32 cellular contexts compared by ENCODE assay signal in the genomic region with DNA sequence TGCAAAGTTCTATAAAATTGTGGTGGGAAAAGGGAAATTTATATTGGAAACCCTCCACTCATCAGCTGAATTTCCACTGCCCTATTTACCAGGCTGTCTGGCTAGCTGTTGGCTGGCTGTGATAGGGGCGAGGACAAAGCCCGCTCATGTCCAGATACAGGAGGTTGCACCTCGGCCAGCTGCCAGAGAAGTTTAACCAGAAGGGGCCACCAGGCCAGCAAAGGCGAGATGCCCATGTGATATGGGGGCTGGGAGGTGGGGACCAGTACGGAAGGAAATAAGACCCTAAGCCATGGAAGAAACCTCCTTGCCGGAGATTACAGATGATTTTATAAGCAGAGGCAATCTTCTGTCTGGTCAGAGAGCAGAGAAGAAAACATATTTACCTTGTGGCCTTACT.
"Had no signal": no experiment of that assay in that cellular context is flagged by ENCODE, and none has a peak within 500 bp of the region (broad histone marks: within the 10 kb centered on the region; RNA-seq: fewer than 3 reads in every experiment).

No MANE protein-coding gene starts in this region.

- H3K36me3 Mint-ChIP-seq: activated CD4-positive, alpha-beta memory T cell treated with anti-CD3 and anti-CD28 coated beads for 36 hours; activated CD8-positive, alpha-beta memory T cell treated with anti-CD3 and anti-CD28 coated beads, Interleukin-2, amount 10 ng/mL, durations not matched to agents 7 days and 5 days; activated naive CD4-positive, alpha-beta T cell treated with anti-CD3 and anti-CD28 coated beads, Interleukin-2, amount 50 U/mL, for 24 hours; activated naive CD8-positive, alpha-beta T cell treated with anti-CD3 and anti-CD28 coated beads for 36 hours; T-cell had no signal

- H3K4me1 ChIP-seq: adrenal gland, body of pancreas, colonic mucosa had no signal

- H3K27ac ChIP-seq: adrenal gland, body of pancreas, colonic mucosa, epithelial cell of prostate, WERI-Rb-1 had no signal

- H3K36me3 ChIP-seq: adrenal gland, colonic mucosa, WERI-Rb-1 had no signal

- H3K4me1 Mint-ChIP-seq: activated B cell treated with CpG ODN at 0.5 μM for 24 hours; activated CD4-positive, alpha-beta T cell treated with anti-CD3 and anti-CD28 coated beads for 36 hours; activated CD4-positive, alpha-beta T cell treated with anti-CD3 and anti-CD28 coated beads, Interleukin-2, amount 10 ng/mL, durations not matched to agents 24 days and 14 days; activated CD8-positive, alpha-beta memory T cell treated with anti-CD3 and anti-CD28 coated beads, Interleukin-2, amount 10 ng/mL, durations not matched to agents 7 days and 5 days; activated naive CD4-positive, alpha-beta T cell treated with anti-CD3 and anti-CD28 coated beads, Interleukin-2, amount 50 U/mL, for 24 hours; activated naive CD8-positive, alpha-beta T cell treated with anti-CD3 and anti-CD28 coated beads for 36 hours; activated naive CD8-positive, alpha-beta T cell treated with anti-CD3 and anti-CD28 coated beads, Interleukin-2, amount 50 U/mL, for 24 hours; T-cell had no signal

- ATAC-seq: activated CD4-positive, alpha-beta T cell treated with anti-CD3 and anti-CD28 coated beads for 36 hours; activated CD8-positive, alpha-beta memory T cell treated with anti-CD3 and anti-CD28 coated beads, Interleukin-2, amount 10 ng/mL, durations not matched to agents 7 days and 5 days; activated CD8-positive, alpha-beta T cell treated with anti-CD3 and anti-CD28 coated beads, Interleukin-2, amount 10 ng/mL, durations not matched to agents 7 days and 5 days; activated naive CD8-positive, alpha-beta T cell treated with anti-CD3 and anti-CD28 coated beads, Interleukin-2, amount 50 U/mL, for 24 hours; body of pancreas; T-cell had no signal

- H3K27me3 ChIP-seq: adrenal gland, body of pancreas, colonic mucosa had no signal

- H3K9me3 ChIP-seq: adrenal gland, body of pancreas, colonic mucosa had no signal

- DNase-seq: activated B cell treated with CpG ODN at 0.5 μM for 24 hours; activated CD4-positive, alpha-beta memory T cell treated with anti-CD3 and anti-CD28 coated beads for 36 hours; activated CD4-positive, alpha-beta T cell treated with anti-CD3 and anti-CD28 coated beads for 36 hours; activated CD4-positive, alpha-beta T cell treated with anti-CD3 and anti-CD28 coated beads, Interleukin-2, amount 10 ng/mL, durations not matched to agents 24 days and 14 days; activated CD4-positive, CD25-positive, alpha-beta regulatory T cell treated with anti-CD3 and anti-CD28 coated beads, Interleukin-2, amount 50 U/mL, for 72 hours; activated CD8-positive, alpha-beta memory T cell treated with anti-CD3 and anti-CD28 coated beads, Interleukin-2, amount 10 ng/mL, durations not matched to agents 7 days and 5 days; activated CD8-positive, alpha-beta memory T cell treated with anti-CD3 and anti-CD28 coated beads, Interleukin-2, amount 50 U/mL, for 4 hours; activated CD8-positive, alpha-beta T cell treated with anti-CD3 and anti-CD28 coated beads, Interleukin-2, amount 10 ng/mL, durations not matched to agents 7 days and 5 days; activated effector memory CD4-positive, alpha-beta T cell treated with anti-CD3 and anti-CD28 coated beads, Interleukin-2, amount 50 U/mL, for 16 hours; activated naive CD4-positive, alpha-beta T cell treated with anti-CD3 and anti-CD28 coated beads for 36 hours; activated naive CD8-positive, alpha-beta T cell treated with anti-CD3 and anti-CD28 coated beads for 36 hours; activated naive CD8-positive, alpha-beta T cell treated with anti-CD3 and anti-CD28 coated beads, Interleukin-2, amount 50 U/mL, for 24 hours; activated T-cell treated with anti-CD3 and anti-CD28 coated beads, Interleukin-2, amount 50 U/mL, for 1 hour; activated T-cell treated with anti-CD3 and anti-CD28 coated beads, Interleukin-2, amount 50 U/mL, for 48 hours; adrenal gland; amygdala; aorta; body of pancreas; caudate nucleus; colonic mucosa; effector CD8-positive, alpha-beta T cell; foreskin fibroblast; head of caudate nucleus; T-cell; T1000; WERI-Rb-1 had no signal

- H3K27me3 Mint-ChIP-seq: activated B cell treated with CpG ODN at 0.5 μM for 24 hours; activated CD8-positive, alpha-beta memory T cell treated with anti-CD3 and anti-CD28 coated beads, Interleukin-2, amount 10 ng/mL, durations not matched to agents 7 days and 5 days; activated naive CD8-positive, alpha-beta T cell treated with anti-CD3 and anti-CD28 coated beads for 36 hours had no signal

- H3K4me3 ChIP-seq: adrenal gland, body of pancreas, colonic mucosa had no signal

- H3K9me3 Mint-ChIP-seq: activated B cell treated with CpG ODN at 0.5 μM for 24 hours; activated CD4-positive, alpha-beta memory T cell treated with anti-CD3 and anti-CD28 coated beads for 36 hours; activated CD4-positive, alpha-beta T cell treated with anti-CD3 and anti-CD28 coated beads, Interleukin-2, amount 10 ng/mL, durations not matched to agents 24 days and 14 days; activated naive CD4-positive, alpha-beta T cell treated with anti-CD3 and anti-CD28 coated beads for 36 hours; activated naive CD4-positive, alpha-beta T cell treated with anti-CD3 and anti-CD28 coated beads, Interleukin-2, amount 50 U/mL, for 24 hours; activated naive CD8-positive, alpha-beta T cell treated with anti-CD3 and anti-CD28 coated beads for 36 hours; activated naive CD8-positive, alpha-beta T cell treated with anti-CD3 and anti-CD28 coated beads, Interleukin-2, amount 50 U/mL, for 24 hours; activated T-helper 1 cell treated with anti-CD3 and anti-CD28 coated beads, Interleukin-12 subunit alpha, Interleukin-12 subunit beta, Interleukin-2, Interleukin-4 antibody, amounts not matched to agents 30 ng/mL and 10 ng/mL and 1 ng/mL, durations not matched to agents 14 hours and 24 hours and 36 hours; activated T-helper 2 cell treated with anti-CD3 and anti-CD28 coated beads, Interferon-gamma antibody, Interleukin-2, Interleukin-4, amounts not matched to agents 10 μg/mL and 5 μg/mL and 100 μg/mL, durations not matched to agents 14 hours and 24 hours and 36 hours; T-cell; T-helper 1 cell treated with Interleukin-12 subunit alpha and Interleukin-12 subunit beta and Interleukin-4 antibody, amounts not matched to agents 30 μg/mL and 1 μg/mL, for 36 hours; T-helper 2 cell treated with Interferon-gamma antibody and Interleukin-4, amounts not matched to agents 5 μg/mL and 100 μg/mL, for 36 hours had no signal

- H3K27ac Mint-ChIP-seq: activated B cell treated with CpG ODN at 0.5 μM for 24 hours; activated CD4-positive, alpha-beta memory T cell treated with anti-CD3 and anti-CD28 coated beads for 36 hours; activated CD4-positive, alpha-beta T cell treated with anti-CD3 and anti-CD28 coated beads for 36 hours; activated CD4-positive, alpha-beta T cell treated with anti-CD3 and anti-CD28 coated beads, Interleukin-2, amount 10 ng/mL, durations not matched to agents 24 days and 14 days; activated CD8-positive, alpha-beta memory T cell treated with anti-CD3 and anti-CD28 coated beads, Interleukin-2, amount 10 ng/mL, durations not matched to agents 7 days and 5 days; activated CD8-positive, alpha-beta T cell treated with anti-CD3 and anti-CD28 coated beads, Interleukin-2, amount 10 ng/mL, durations not matched to agents 7 days and 5 days; activated naive CD4-positive, alpha-beta T cell treated with anti-CD3 and anti-CD28 coated beads for 36 hours; activated naive CD4-positive, alpha-beta T cell treated with anti-CD3 and anti-CD28 coated beads, Interleukin-2, amount 50 U/mL, for 24 hours; activated naive CD8-positive, alpha-beta T cell treated with anti-CD3 and anti-CD28 coated beads for 36 hours; activated naive CD8-positive, alpha-beta T cell treated with anti-CD3 and anti-CD28 coated beads, Interleukin-2, amount 50 U/mL, for 24 hours; activated T-helper 1 cell treated with anti-CD3 and anti-CD28 coated beads, Interleukin-12 subunit alpha, Interleukin-12 subunit beta, Interleukin-2, Interleukin-4 antibody, amounts not matched to agents 30 ng/mL and 10 ng/mL and 1 ng/mL, durations not matched to agents 14 hours and 24 hours and 36 hours; activated T-helper 2 cell treated with anti-CD3 and anti-CD28 coated beads, Interferon-gamma antibody, Interleukin-2, Interleukin-4, amounts not matched to agents 10 μg/mL and 5 μg/mL and 100 μg/mL, durations not matched to agents 14 hours and 24 hours and 36 hours; T-cell; T-helper 1 cell treated with Interleukin-12 subunit alpha and Interleukin-12 subunit beta and Interleukin-4 antibody, amounts not matched to agents 30 μg/mL and 1 μg/mL, for 36 hours; T-helper 2 cell treated with Interferon-gamma antibody and Interleukin-4, amounts not matched to agents 5 μg/mL and 100 μg/mL, for 36 hours had no signal

- H3K4me3 Mint-ChIP-seq: activated B cell treated with CpG ODN at 0.5 μM for 24 hours; activated CD4-positive, alpha-beta memory T cell treated with anti-CD3 and anti-CD28 coated beads for 36 hours; activated CD4-positive, alpha-beta T cell treated with anti-CD3 and anti-CD28 coated beads for 36 hours; activated CD4-positive, alpha-beta T cell treated with anti-CD3 and anti-CD28 coated beads, Interleukin-2, amount 10 ng/mL, durations not matched to agents 24 days and 14 days; activated CD8-positive, alpha-beta memory T cell treated with anti-CD3 and anti-CD28 coated beads, Interleukin-2, amount 10 ng/mL, durations not matched to agents 7 days and 5 days; activated CD8-positive, alpha-beta T cell treated with anti-CD3 and anti-CD28 coated beads, Interleukin-2, amount 10 ng/mL, durations not matched to agents 7 days and 5 days; activated naive CD4-positive, alpha-beta T cell treated with anti-CD3 and anti-CD28 coated beads for 36 hours; activated naive CD4-positive, alpha-beta T cell treated with anti-CD3 and anti-CD28 coated beads, Interleukin-2, amount 50 U/mL, for 24 hours; activated naive CD8-positive, alpha-beta T cell treated with anti-CD3 and anti-CD28 coated beads for 36 hours; activated naive CD8-positive, alpha-beta T cell treated with anti-CD3 and anti-CD28 coated beads, Interleukin-2, amount 50 U/mL, for 24 hours; activated T-helper 1 cell treated with anti-CD3 and anti-CD28 coated beads, Interleukin-12 subunit alpha, Interleukin-12 subunit beta, Interleukin-2, Interleukin-4 antibody, amounts not matched to agents 30 ng/mL and 10 ng/mL and 1 ng/mL, durations not matched to agents 14 hours and 24 hours and 36 hours; T-cell; T-helper 1 cell treated with Interleukin-12 subunit alpha and Interleukin-12 subunit beta and Interleukin-4 antibody, amounts not matched to agents 30 μg/mL and 1 μg/mL, for 36 hours; T-helper 2 cell treated with Interferon-gamma antibody and Interleukin-4, amounts not matched to agents 5 μg/mL and 100 μg/mL, for 36 hours had no signal
